In the genomic region with DNA sequence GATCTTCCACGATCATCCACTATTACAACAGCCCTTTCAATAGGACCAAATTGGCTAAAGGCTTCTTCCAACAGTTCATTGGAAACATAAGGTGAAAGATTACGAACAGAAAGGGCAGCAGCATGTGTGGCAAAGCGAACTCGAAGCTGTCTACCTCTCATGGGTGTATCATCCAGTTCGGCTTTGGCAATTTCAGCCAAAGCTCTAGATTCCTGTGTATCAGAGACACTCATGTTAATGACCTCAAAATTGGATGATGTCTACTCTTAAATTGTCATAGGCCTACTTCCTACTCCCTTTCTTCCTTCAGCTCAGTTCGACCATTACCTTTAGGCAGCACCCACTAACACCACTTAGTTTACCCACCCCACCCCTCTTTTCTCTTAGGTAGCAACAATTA, we compare ENCODE assay signal across 9 cellular contexts. TPM values are rescaled to one million over a fixed set of nuclear protein-coding genes. Genes with fewer than 3 reads are reported as not detected.
DNase-seq lines count a peak whose midpoint lies in the region; ATAC-seq, FAIRE-seq and TF ChIP-seq lines count a peak whose summit lies in the region.
"Had no signal": no experiment of that assay in that cellular context is flagged by ENCODE, and none has a peak within 500 bp of the region (broad histone marks: within the 10 kb centered on the region; RNA-seq: fewer than 3 reads in every experiment).

No MANE protein-coding gene starts in this region.

- H3K27ac ChIP-seq in PC-9 (no peak overlapping the region), pancreas (no peak overlapping the region)

- ATAC-seq in pancreas = no peak
- no peak for ATAC-seq in GM18870 (IDR thresholded peaks at IDR 0.05; ENCODE audit: unreplicated experiment)
- ATAC-seq in GM21360 (IDR thresholded peaks at IDR 0.05; ENCODE audit: unreplicated experiment) = no peak

- H3K9me2 ChIP-seq in PC-9 (ENCODE audit: insufficient read depth) = no peaks in the 10 kb centered on the region

- H3K4me1 ChIP-seq in PC-9 (replicated peaks; ENCODE audit: insufficient read depth) = peaks cover 25% of the 10 kb centered on the region
- peaks cover 19 to 52% (median 37%) of the 10 kb centered on the region in 3 donors for H3K4me1 ChIP-seq in pancreas

- WGBS in pancreas, 2 donors = 3 to 4% methylated on average over 6 of the region's 6 CpGs

- CTCF ChIA-PET in PC-9 (lab: Charles Lee) = no interaction called here

- no peak overlapping the region for H2AFZ ChIP-seq in PC-9

- DNase-seq in ELR (ENCODE audit: low read depth) (peak; percentile 45), PC-9 (peak in 1 of 2 experiments; percentile 35), epithelial cell of proximal tubule (ENCODE audit: low read depth) (no peak), pancreas (no peak), NCI-H1105 treated with DMSO at 0.1 percent for 48 hours (lab: John Stamatoyannopoulos, UW) (no peak), HuH-7 (ENCODE audit: low spot score) (no peak)

- no peak for FAIRE-seq in pancreas (lab: Jason Lieb, UNC)
- FAIRE-seq: H54 had no signal

- H3K4me3 ChIP-seq in PC-9 (peak overlapping the region; percentile 98), epithelial cell of proximal tubule (ENCODE audit: low read depth, low read length) (peak overlapping the region; percentile 76), pancreas (peak overlapping the region; percentile 99 to 100 (median 100))

- H4K20me1 ChIP-seq in PC-9 (ENCODE audit: insufficient read depth) = peaks cover 61% of the 10 kb centered on the region

- POLR2A ChIA-PET in PC-9 (lab: Charles Lee; ENCODE audit: unreplicated experiment) = no interaction called here

- no peak for TF ChIP-seq CTCF in PC-9 (conservative IDR thresholded peaks at IDR 0.05)
- TF ChIP-seq CTCF in epithelial cell of proximal tubule (conservative IDR thresholded peaks at IDR 0.05; ENCODE audit: low read depth, low read length) = no peak
- TF ChIP-seq CTCF in pancreas (IDR thresholded peaks at IDR 0.05) = no peak

- no TSS peak for BruUV-seq in PC-9 (replicated peaks; lab: Mats Ljungman, UMichigan)

- H3K27me3 ChIP-seq in PC-9 (ENCODE audit: insufficient read depth, low read depth) = no peaks in the 10 kb centered on the region
- no peaks in the 10 kb centered on the region for H3K27me3 ChIP-seq in pancreas

- H3K4me2 ChIP-seq in PC-9 = peak overlapping the region; percentile 97

- intact Hi-C loops in PC-9 (cut with micrococcal nuclease; ENCODE audit: unreplicated experiment) (loop anchor here (5.0 kb wide), 3 partner anchors 97 to 367 kb away; a partner anchor contains a TSS), pancreas (cut with DNase I) (loop anchor here in 1 of 3 donors (10.0 kb wide), 1 partner anchor 104 kb away; no protein-coding TSS in a partner anchor)

- no peaks in the 10 kb centered on the region for H3K9me3 ChIP-seq in PC-9 (ENCODE audit: insufficient read depth, low read depth)
- H3K9me3 ChIP-seq in pancreas = no peaks in the 10 kb centered on the region

- H3K36me3 ChIP-seq in PC-9 (ENCODE audit: low read depth) (peaks cover 56% of the 10 kb centered on the region), pancreas (peaks cover 7 to 43% (median 42%) of the 10 kb centered on the region in 3 donors)

- peaks cover 72% of the 10 kb centered on the region for H3K79me2 ChIP-seq in PC-9 (ENCODE audit: low read depth)

- peaks cover 66% of the 10 kb centered on the region for H3F3A ChIP-seq in PC-9 (ENCODE audit: insufficient read depth, low read depth)

RNA-seq across cellular contexts. Expression of a gene that starts 2.2 kb away (rescaled TPM):
- 191 and 299 TPM in 2 replicates for total RNA-seq in PC-9 (2021)
- 136 and 223 TPM in 2 replicates for total RNA-seq in epithelial cell of proximal tubule
- 100 to 1,000 TPM in 2 of 6 donors, 10 to 100 TPM in 4; 63.4 to 112 (median 84.7) TPM for total RNA-seq in pancreas
- 100 to 1,000 TPM; 190 to 267 TPM for polyA plus RNA-seq in pancreas
